In the genomic region with DNA sequence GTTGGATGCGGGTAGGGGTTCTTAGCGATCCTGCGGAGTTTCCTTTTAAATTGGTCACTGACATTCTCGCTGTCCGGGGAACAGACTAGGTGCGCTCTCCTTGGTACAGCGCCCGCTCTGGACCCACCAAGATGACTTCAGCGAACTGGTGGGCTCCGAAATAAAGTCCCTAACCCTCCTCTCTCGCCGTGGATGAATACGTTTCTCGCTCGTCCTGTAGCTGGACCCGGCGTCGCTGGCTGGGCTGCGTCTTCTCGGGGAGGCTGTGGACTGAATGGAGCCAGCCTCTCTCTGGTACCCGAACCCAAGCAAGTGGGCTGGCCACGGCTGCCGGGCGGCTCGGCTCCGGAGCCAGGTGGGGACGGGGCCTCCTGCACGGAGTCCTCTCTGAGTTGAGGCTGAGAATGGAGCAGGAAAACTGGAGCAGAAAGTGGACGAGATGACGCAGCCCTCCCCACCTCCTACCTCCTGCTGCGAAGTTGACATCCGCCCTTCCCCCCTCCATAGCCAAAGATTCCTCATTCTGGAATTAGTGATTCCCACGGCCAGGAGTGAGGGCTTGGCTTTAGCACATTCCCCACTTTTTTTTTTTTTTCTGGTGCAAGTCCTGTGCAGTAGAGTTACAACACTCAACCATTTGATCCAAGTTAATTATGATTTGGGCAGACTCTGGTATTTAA, we compare ENCODE assay signal across 8 cellular contexts. TPM values are rescaled to one million over a fixed set of nuclear protein-coding genes. Genes with fewer than 3 reads are reported as not detected.
DNase-seq lines count a peak whose midpoint lies in the region; ATAC-seq and TF ChIP-seq lines count a peak whose summit lies in the region.

No MANE protein-coding gene starts in this region.

- H3K27ac Mint-ChIP-seq in CD4-positive, alpha-beta T cell: no peak overlapping the region
- no peak overlapping the region for H3K27ac Mint-ChIP-seq in stimulated activated naive CD8-positive, alpha-beta T cell treated with anti-CD3 and anti-CD28 coated beads, Interleukin-15, amount 100 ng/mL, for 72 hours

- H2AFZ ChIP-seq in neuron (ENCODE audit: low read depth, low read length): no peak overlapping the region

- no peaks in the 10 kb centered on the region for H3K9me3 Mint-ChIP-seq in CD4-positive, alpha-beta T cell
- no peaks in the 10 kb centered on the region for H3K9me3 Mint-ChIP-seq in stimulated activated naive CD8-positive, alpha-beta T cell treated with anti-CD3 and anti-CD28 coated beads, Interleukin-15, amount 100 ng/mL, for 72 hours

- WGBS in esophagus, 2 donors: 6 to 18% methylated on average over 33 of the region's 33 CpGs

- peaks cover 10 to 24% of the 10 kb centered on the region in 2 donors for H3K4me1 ChIP-seq in esophagus (ENCODE audit: control insufficient read depth in 2 of 2, insufficient read depth in 2 of 2, low read length in 1 of 2)
- H3K4me1 ChIP-seq in neuron (ENCODE audit: insufficient read depth, low read length): peaks cover 17% of the 10 kb centered on the region

- CTCF ChIA-PET in CD4-positive, alpha-beta T cell (lab: Charles Lee): no interaction called here

- peaks cover 71% of the 10 kb centered on the region for H3K27me3 Mint-ChIP-seq in CD4-positive, alpha-beta T cell
- peaks cover 90% of the 10 kb centered on the region for H3K27me3 Mint-ChIP-seq in stimulated activated naive CD8-positive, alpha-beta T cell treated with anti-CD3 and anti-CD28 coated beads, Interleukin-15, amount 100 ng/mL, for 72 hours

- TF ChIP-seq CTCF in CD4-positive, alpha-beta T cell (IDR thresholded peaks at IDR 0.05): no peak

- no peak for ATAC-seq in CD4-positive, alpha-beta T cell (ENCODE audit: poor library complexity)
- ATAC-seq in stimulated activated naive CD8-positive, alpha-beta T cell treated with anti-CD3 and anti-CD28 coated beads, Interleukin-15, amount 100 ng/mL, for 72 hours: no peak
- no peak for ATAC-seq in GM21529 (IDR thresholded peaks at IDR 0.05; ENCODE audit: unreplicated experiment)
- ATAC-seq in GM21723 (IDR thresholded peaks at IDR 0.05; ENCODE audit: unreplicated experiment): no peak
- ATAC-seq in GM18505 (IDR thresholded peaks at IDR 0.05; ENCODE audit: unreplicated experiment): no peak

- POLR2A ChIA-PET in CD4-positive, alpha-beta T cell (lab: Charles Lee): no interaction called here

- H3K27ac ChIP-seq in CD4-positive, alpha-beta T cell (ENCODE audit: low read depth, low read length): no peak overlapping the region
- H3K27ac ChIP-seq in esophagus (ENCODE audit: low read depth in 2 of 2, low read length in 1 of 2): peak overlapping the region; percentile 89 to 90

- intact Hi-C loops in CD4-positive, alpha-beta T cell (cut with DNase I, micrococcal nuclease): no loop called here

- H3K4me3 ChIP-seq in esophagus (ENCODE audit: low read depth in 1 of 2, low read length in 2 of 2) (peak overlapping the region; percentile 75 to 81), neuron (ENCODE audit: low read length) (peak overlapping the region; percentile 1)

- H3K27me3 ChIP-seq in CD4-positive, alpha-beta T cell (ENCODE audit: control insufficient read depth, insufficient read depth, low read length): peaks cover 74% of the 10 kb centered on the region
- H3K27me3 ChIP-seq in esophagus (ENCODE audit: control insufficient read depth in 1 of 2, insufficient read depth in 2 of 2, low read length in 2 of 2) (no peaks in the 10 kb centered on the region), neuron (ENCODE audit: insufficient read depth, low read length) (peaks cover 73% of the 10 kb centered on the region)

- DNase-seq in CD4-positive, alpha-beta T cell: no peak
- DNase-seq in NCI-H226: peak; percentile 81
- no peak for DNase-seq in stimulated activated naive CD8-positive, alpha-beta T cell treated with anti-CD3 and anti-CD28 coated beads, Interleukin-15, amount 100 ng/mL, for 72 hours

- no peaks in the 10 kb centered on the region for H3K9me3 ChIP-seq in CD4-positive, alpha-beta T cell (ENCODE audit: control insufficient read depth, low read length)
- H3K9me3 ChIP-seq in esophagus (ENCODE audit: control insufficient read depth in 2 of 2, insufficient read depth in 1 of 2, low read depth in 1 of 2, low read length in 1 of 2): no peaks in the 10 kb centered on the region
- H3K9me3 ChIP-seq in neuron (ENCODE audit: low read length): no peaks in the 10 kb centered on the region

- H3K36me3 ChIP-seq in esophagus (ENCODE audit: control insufficient read depth in 2 of 2, insufficient read depth in 2 of 2, low read length in 1 of 2) (no peaks in the 10 kb centered on the region), neuron (ENCODE audit: insufficient read depth, low read length) (no peaks in the 10 kb centered on the region)

- no peaks in the 10 kb centered on the region for H3K36me3 Mint-ChIP-seq in CD4-positive, alpha-beta T cell (ENCODE audit: low read depth)

- H3K4me3 Mint-ChIP-seq in CD4-positive, alpha-beta T cell: peak overlapping the region; percentile 36
- peak overlapping the region in 1 of 2 donors; percentile 21 for H3K4me3 Mint-ChIP-seq in stimulated activated naive CD8-positive, alpha-beta T cell treated with anti-CD3 and anti-CD28 coated beads, Interleukin-15, amount 100 ng/mL, for 72 hours

- TF ChIP-seq POLR2A in GM18505 (IDR thresholded peaks at IDR 0.05; ENCODE audit: borderline replicate concordance, extremely low read depth, insufficient read depth, insufficient read length): no peak

- peaks cover 10% of the 10 kb centered on the region for H3K4me1 Mint-ChIP-seq in CD4-positive, alpha-beta T cell (ENCODE audit: low read depth)
- H3K4me1 Mint-ChIP-seq in stimulated activated naive CD8-positive, alpha-beta T cell treated with anti-CD3 and anti-CD28 coated beads, Interleukin-15, amount 100 ng/mL, for 72 hours: peaks cover 12% of the 10 kb centered on the region

RNA-seq across cellular contexts. Expression of a gene that starts 1.5 kb away (rescaled TPM):
- under 1 TPM in 1 of 2 experiments, not detected in 1; 0.03 TPM for total RNA-seq in CD4-positive, alpha-beta T cell
- 10 to 100 TPM in 1 of 2 donors, 1 to 10 TPM in 1; 7.6 to 12.2 TPM for polyA plus RNA-seq in esophagus
